Comparison of ENCODE assay signal across 24 cellular contexts in genomic region chr10:106086391-106086790, GRCh38.
"Had no signal": no experiment of that assay in that cellular context is flagged by ENCODE, and none has a peak within 500 bp of the region (broad histone marks: within the 10 kb centered on the region; RNA-seq: fewer than 3 reads in every experiment).

No MANE protein-coding gene starts in this region.

- H3K36me3 ChIP-seq: esophagus squamous epithelium, gastroesophageal sphincter, left ventricle myocardium inferior, lower lobe of right lung, neutrophil, right lobe of liver, suprapubic skin, thyroid gland had no signal

- H3K9me3 Mint-ChIP-seq: memory B cell, nephron had no signal

- H3K27ac ChIP-seq: esophagus squamous epithelium, gastroesophageal sphincter, left ventricle myocardium inferior, lower lobe of right lung, neutrophil, psoas muscle, right lobe of liver, suprapubic skin, thyroid gland had no signal

- ATAC-seq: gastroesophageal sphincter; left cardiac atrium; lower lobe of right lung; psoas muscle; right lobe of liver; stimulated activated effector memory CD8-positive, alpha-beta T cell treated with anti-CD3 and anti-CD28 coated beads, Interleukin-12 subunit alpha, Interleukin-12 subunit beta, amount 100 ng/mL, for 72 hours; stimulated activated naive CD8-positive, alpha-beta T cell treated with anti-CD3 and anti-CD28 coated beads, Interleukin-15, Interleukin-2, amounts not matched to agents 100 U/mL and 50 U/mL, for 24 hours had no signal

- H3K9me3 ChIP-seq: esophagus squamous epithelium, gastroesophageal sphincter, left ventricle myocardium inferior, lower lobe of right lung, neutrophil, psoas muscle, right lobe of liver, suprapubic skin, thyroid gland had no signal

- H3K4me1 ChIP-seq: esophagus squamous epithelium, gastroesophageal sphincter, left ventricle myocardium inferior, lower lobe of right lung, psoas muscle, right lobe of liver, suprapubic skin, thyroid gland had no signal

- H3K27ac Mint-ChIP-seq: memory B cell; nephron; stimulated activated effector memory CD8-positive, alpha-beta T cell treated with anti-CD3 and anti-CD28 coated beads, Interleukin-12 subunit alpha, Interleukin-12 subunit beta, amount 100 ng/mL, for 72 hours; type B pancreatic cell had no signal

- H3K27me3 Mint-ChIP-seq: memory B cell, type B pancreatic cell had no signal

- H3K36me3 Mint-ChIP-seq: memory B cell; stimulated activated effector memory CD8-positive, alpha-beta T cell treated with anti-CD3 and anti-CD28 coated beads, Interleukin-12 subunit alpha, Interleukin-12 subunit beta, amount 100 ng/mL, for 72 hours; type B pancreatic cell had no signal

- DNase-seq: cortex of kidney; effector memory CD4-positive, alpha-beta T cell; esophagus squamous epithelium; foreskin fibroblast; glutamatergic neuron; kidney; left cardiac atrium; left ventricle myocardium inferior; lower lobe of right lung; midbrain; psoas muscle; retina; right lobe of liver; stimulated activated CD4-positive, alpha-beta T cell treated with anti-CD3 and anti-CD28 coated beads, Interleukin-4, amount 100 ng/mL, for 1 hour; stimulated activated CD8-positive, alpha-beta memory T cell treated with anti-CD3 and anti-CD28 coated beads, Interleukin-4, amount 100 ng/mL, for 48 hours; stimulated activated naive CD8-positive, alpha-beta T cell treated with anti-CD3 and anti-CD28 coated beads, Interleukin-15, Interleukin-2, amounts not matched to agents 100 U/mL and 50 U/mL, for 24 hours; thyroid gland had no signal

- H3K4me1 Mint-ChIP-seq: memory B cell; nephron; stimulated activated effector memory CD8-positive, alpha-beta T cell treated with anti-CD3 and anti-CD28 coated beads, Interleukin-12 subunit alpha, Interleukin-12 subunit beta, amount 100 ng/mL, for 72 hours had no signal

- H3K4me3 Mint-ChIP-seq: memory B cell; nephron; stimulated activated effector memory CD8-positive, alpha-beta T cell treated with anti-CD3 and anti-CD28 coated beads, Interleukin-12 subunit alpha, Interleukin-12 subunit beta, amount 100 ng/mL, for 72 hours; type B pancreatic cell had no signal

- H3K27me3 ChIP-seq: esophagus squamous epithelium, gastroesophageal sphincter, neutrophil, right lobe of liver, suprapubic skin, thyroid gland had no signal

- H3K4me3 ChIP-seq: esophagus squamous epithelium, gastroesophageal sphincter, left ventricle myocardium inferior, lower lobe of right lung, psoas muscle, right lobe of liver, suprapubic skin, thyroid gland had no signal
